ENCODE assay signal across 8 cellular contexts in genomic region chr18:68797901-68798300, GRCh38. TPM values are rescaled to one million over a fixed set of nuclear protein-coding genes. Genes with fewer than 3 reads are reported as not detected.
A peak's percentile ranks its signal among the peaks of the same experiment; 100 is the strongest.
DNase-seq lines count a peak whose midpoint lies in the region; TF ChIP-seq lines count a peak whose summit lies in the region.
"Had no signal": no experiment of that assay in that cellular context is flagged by ENCODE, and none has a peak within 500 bp of the region (broad histone marks: within the 10 kb centered on the region; RNA-seq: fewer than 3 reads in every experiment).

TSS of gene CCDC102B (plus strand) at chr18:68798080. CDS start at chr18:68836764, 38,684 bp downstream.

- in situ Hi-C loops in GM13976 (cut with MboI; ENCODE audit: low sequenced_read_pairs, unreplicated experiment), result no loop called here

- H3K4me3 ChIP-seq in fibroblast of villous mesenchyme (ENCODE audit: low read depth, low read length), result peak within 1 kb of the TSS; percentile 64

- peak; percentile 53 for DNase-seq in GM04503 (ENCODE audit: low read depth)
- DNase-seq in NCI-H748 treated with DMSO at 0.1 percent for 48 hours (lab: John Stamatoyannopoulos, UW), result peak; percentile 13
- peak; percentile 99 for DNase-seq in fibroblast of villous mesenchyme (ENCODE audit: low read depth)
- DNase-seq in smooth muscle cell of the brain vasculature (ENCODE audit: low read depth, low spot score), result peak; percentile 85
- DNase-seq in GM13976 (ENCODE audit: low spot score), result no peak
- no peak for DNase-seq in activated CD4-positive, alpha-beta T cell treated with anti-CD3 and anti-CD28 coated beads, Interleukin-2, amount 50 U/mL, for 48 hours
- DNase-seq in activated effector memory CD4-positive, alpha-beta T cell treated with Interleukin-2 at 50 U/mL for 16 hours, result no peak
- DNase-seq: activated CD8-positive, alpha-beta T cell treated with anti-CD3 and anti-CD28 coated beads, Interleukin-2, amount 10 ng/mL, durations not matched to agents 7 days and 5 days had no signal

- TF ChIP-seq CTCF in fibroblast of villous mesenchyme (IDR thresholded peaks at IDR 0.05; ENCODE audit: insufficient read depth, low read depth, low read length), result no peak
- no peak for TF ChIP-seq CTCF in GM13976 (IDR thresholded peaks at IDR 0.05; ENCODE audit: borderline replicate concordance, control extremely low read depth, extremely low read depth, insufficient read depth, missing control alignments)

RNA-seq across cellular contexts. Expression of gene CCDC102B, which starts in this region (rescaled TPM):
- 10.4 and 20.9 TPM in 2 replicates for total RNA-seq in fibroblast of villous mesenchyme

Comparison
In these comparisons a context has a peak if more than half of its experiments do, and no peak if none do; other contexts are left out.
1. DNase-seq: peak in GM04503 (single experiment), NCI-H748 treated with DMSO at 0.1 percent for 48 hours (single experiment), fibroblast of villous mesenchyme (single experiment) and smooth muscle cell of the brain vasculature (single experiment); none in GM13976 (single experiment), activated CD4-positive, alpha-beta T cell treated with anti-CD3 and anti-CD28 coated beads, Interleukin-2, amount 50 U/mL, for 48 hours (0 of 2) and activated effector memory CD4-positive, alpha-beta T cell treated with Interleukin-2 at 50 U/mL for 16 hours (single experiment).